In genomic region chr2:24710806-24711205, GRCh38 we compare ENCODE assay signal across 5 cellular contexts.
"Had no signal": no experiment of that assay in that cellular context is flagged by ENCODE, and none has a peak within 500 bp of the region (broad histone marks: within the 10 kb centered on the region; RNA-seq: fewer than 3 reads in every experiment).

No MANE protein-coding gene starts in this region.

- FAIRE-seq: HTR-8/SVneo had no signal

- H3K27ac ChIP-seq: GM23248 had no signal

- H3K4me3 ChIP-seq: GM23248 had no signal

- DNase-seq: GM23248, GOT3, H9, HCEC 1CT had no signal
